In the genomic region with DNA sequence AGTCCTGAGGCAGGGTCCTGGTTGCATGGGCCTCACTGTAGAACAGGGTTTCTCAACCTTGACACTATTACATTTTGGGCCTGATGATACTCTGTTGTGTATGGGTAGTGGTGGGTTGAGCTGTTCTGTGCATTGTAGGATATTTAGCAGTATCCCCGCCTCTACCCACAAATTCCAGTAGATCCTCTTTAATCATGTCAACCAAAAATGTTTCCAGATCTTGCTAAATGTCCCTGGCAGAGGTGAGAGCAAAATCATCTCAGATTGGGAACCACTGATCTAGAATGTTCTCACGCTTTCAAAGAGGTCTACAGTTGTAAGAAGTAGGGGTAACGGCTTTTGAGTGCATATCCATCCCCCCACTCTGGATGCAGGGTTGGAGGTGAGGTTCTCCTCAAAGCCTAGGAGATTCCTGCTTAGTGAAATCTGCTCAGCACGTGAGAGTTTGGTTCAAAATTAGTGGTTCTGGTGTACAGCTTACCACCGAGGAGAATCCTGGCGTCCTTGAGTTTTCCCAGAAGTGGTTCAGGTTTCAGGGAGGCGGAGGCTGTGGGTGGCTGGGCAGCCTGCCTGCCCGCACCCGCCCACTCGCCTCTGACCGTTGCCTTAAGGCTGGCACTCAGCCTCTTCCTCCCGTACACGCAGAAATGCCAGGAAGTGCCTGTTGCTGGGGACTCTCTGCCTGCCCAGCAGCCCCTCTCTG, we compare ENCODE assay signal across 11 cellular contexts. TPM values are rescaled to one million over a fixed set of nuclear protein-coding genes. Genes with fewer than 3 reads are reported as not detected.
DNase-seq lines count a peak whose midpoint lies in the region; ATAC-seq, FAIRE-seq and TF ChIP-seq lines count a peak whose summit lies in the region.
"Had no signal": no experiment of that assay in that cellular context is flagged by ENCODE, and none has a peak within 500 bp of the region (broad histone marks: within the 10 kb centered on the region; RNA-seq: fewer than 3 reads in every experiment).

No MANE protein-coding gene starts in this region.

- ATAC-seq in pancreas (peak; percentile 73 to 82 (median 76)), GM18861 (IDR thresholded peaks at IDR 0.05; ENCODE audit: unreplicated experiment) (no peak)
- ATAC-seq: stimulated activated naive CD8-positive, alpha-beta T cell treated with anti-CD3 and anti-CD28 coated beads, Interleukin-15, Interleukin-2, amounts not matched to agents 100 U/mL and 50 U/mL, for 24 hours had no signal

- H3K4me3 ChIP-seq in fibroblast of mammary gland (ENCODE audit: control insufficient read depth, low read depth, low read length) = no peak overlapping the region
- H3K4me3 ChIP-seq in pancreas = peak overlapping the region; percentile 1 to 55 (median 35)

- WGBS in pancreas, 2 donors = 18 to 20% methylated on average over 13 of the region's 13 CpGs

- no peaks in the 10 kb centered on the region for H3K36me3 ChIP-seq in pancreas

- H3K27me3 ChIP-seq in pancreas = no peaks in the 10 kb centered on the region

- H3K27ac Mint-ChIP-seq in progenitor cell of endocrine pancreas = no peak overlapping the region

- intact Hi-C loops in pancreas (cut with DNase I) = no loop called here

- no peaks in the 10 kb centered on the region for H3K27me3 Mint-ChIP-seq in progenitor cell of endocrine pancreas

- H3K36me3 Mint-ChIP-seq in progenitor cell of endocrine pancreas (ENCODE audit: insufficient read depth) = no peaks in the 10 kb centered on the region

- FAIRE-seq in pancreas (lab: Jason Lieb, UNC) = no peak

- H3K4me1 Mint-ChIP-seq in progenitor cell of endocrine pancreas (ENCODE audit: low read depth) = peaks cover 39% of the 10 kb centered on the region

- H3K27ac ChIP-seq in pancreas = peak overlapping the region; percentile 77 to 92 (median 80)
- H3K27ac ChIP-seq: HL-60 had no signal

- in situ Hi-C loops in Caki2 (cut with HindIII; ENCODE audit: low pct_unique_long_range_greater_than_20kb, low sequenced_read_pairs) = no loop called here

- H3K9me3 ChIP-seq in pancreas = no peaks in the 10 kb centered on the region

- H3K4me3 Mint-ChIP-seq in progenitor cell of endocrine pancreas (ENCODE audit: low read depth) = no peak overlapping the region

- peaks cover 21 to 44% (median 42%) of the 10 kb centered on the region in 3 donors for H3K4me1 ChIP-seq in pancreas

- TF ChIP-seq CTCF in fibroblast of mammary gland (conservative IDR thresholded peaks at IDR 0.05; ENCODE audit: control insufficient read depth, insufficient read depth, low read depth, low read length) (no peak), pancreas (IDR thresholded peaks at IDR 0.05) (no peak), progenitor cell of endocrine pancreas (IDR thresholded peaks at IDR 0.05; ENCODE audit: unreplicated experiment) (no peak)

- peaks cover 3% of the 10 kb centered on the region for H3K9me3 Mint-ChIP-seq in progenitor cell of endocrine pancreas (ENCODE audit: low read depth)
- H3K9me3 Mint-ChIP-seq: CD8-positive, alpha-beta memory T cell had no signal

- DNase-seq in Caki2 (ENCODE audit: low read depth) (peak; percentile 15), RPMI7951 (ENCODE audit: low read depth) (peak; percentile 34), fibroblast of mammary gland (ENCODE audit: low read depth) (peak; percentile 67), pancreas (peak; percentile 83 to 92 (median 87)), progenitor cell of endocrine pancreas (ENCODE audit: low spot score, unreplicated experiment) (no peak), NK-92 (lab: John Stamatoyannopoulos, UW; ENCODE audit: unreplicated experiment) (no peak)
- no peak for DNase-seq in activated naive CD4-positive, alpha-beta T cell treated with Interleukin-2 at 50 U/mL for 16 hours
- DNase-seq: CD8-positive, alpha-beta memory T cell; stimulated activated naive CD8-positive, alpha-beta T cell treated with anti-CD3 and anti-CD28 coated beads, Interleukin-15, Interleukin-2, amounts not matched to agents 100 U/mL and 50 U/mL, for 24 hours had no signal

RNA-seq across cellular contexts. Expression of a gene that starts 5.3 kb away (rescaled TPM):
- total RNA-seq in Caki2 (2014; rRNA removed; shearing (Covaris generic); ENCODE audit: low replicate concordance) = 1.3 and 1.4 TPM in 2 replicates
- total RNA-seq in RPMI7951 (2014; rRNA removed; shearing (Covaris generic)) = 1.2 and 1.8 TPM in 2 replicates
- 10 to 100 TPM in 1 of 6 donors, 1 to 10 TPM in 5; 4.1 to 10.9 (median 5.8) TPM for total RNA-seq in pancreas
- polyA plus RNA-seq in pancreas = 1 to 10 TPM; 1.3 to 2.1 TPM
- total RNA-seq in progenitor cell of endocrine pancreas = 77.6 and 83.9 TPM in 2 replicates

RNA-seq across cellular contexts. Expression of a gene that starts 37.2 kb away (rescaled TPM):
- 2.2 and 3.6 TPM in 2 replicates for total RNA-seq in Caki2 (2014; rRNA removed; shearing (Covaris generic); ENCODE audit: low replicate concordance)
- 6.8 and 8.1 TPM in 2 replicates for total RNA-seq in RPMI7951 (2014; rRNA removed; shearing (Covaris generic))
- 1 to 10 TPM; 3.7 to 6.6 (median 4.3) TPM for total RNA-seq in pancreas
- 10 to 100 TPM in 1 of 2 donors, 1 to 10 TPM in 1; 6.4 to 10.3 TPM for polyA plus RNA-seq in pancreas
- 15.2 and 16.5 TPM in 2 replicates for total RNA-seq in progenitor cell of endocrine pancreas

Comparison
In these comparisons a context has a peak if more than half of its experiments do, and no peak if none do; other contexts are left out.
1. DNase-seq: peak in Caki2 (single experiment), RPMI7951 (single experiment), fibroblast of mammary gland (single experiment) and pancreas (6 of 6); none in progenitor cell of endocrine pancreas (single experiment), NK-92 (single experiment) and activated naive CD4-positive, alpha-beta T cell treated with Interleukin-2 at 50 U/mL for 16 hours (single experiment).